In genomic region chr9:18890372-18890771, GRCh38 we compare ENCODE assay signal across 11 cellular contexts.
DNase-seq lines count a peak whose midpoint lies in the region; ATAC-seq and TF ChIP-seq lines count a peak whose summit lies in the region.
"Had no signal": no experiment of that assay in that cellular context is flagged by ENCODE, and none has a peak within 500 bp of the region (broad histone marks: within the 10 kb centered on the region; RNA-seq: fewer than 3 reads in every experiment).

No MANE protein-coding gene starts in this region.

- peaks cover 0 to 3% (median 2%) of the 10 kb centered on the region in 3 donors for H3K27me3 Mint-ChIP-seq in CD14-positive monocyte (ENCODE audit: low read depth in 3 of 3)

- WGBS in right cardiac atrium, result 65% methylated on average over 4 of the region's 4 CpGs

- H3K4me1 ChIP-seq in right cardiac atrium (ENCODE audit: control insufficient read depth, insufficient read depth, low read length), result no peaks in the 10 kb centered on the region
- H3K4me1 ChIP-seq: SJSA1 had no signal

- no peaks in the 10 kb centered on the region for H3K9me3 ChIP-seq in right cardiac atrium (ENCODE audit: control insufficient read depth, low read length)
- H3K9me3 ChIP-seq: SJSA1 had no signal

- peaks cover 0 to 6% (median 2%) of the 10 kb centered on the region in 7 donors for H3K9me3 Mint-ChIP-seq in CD14-positive monocyte

- H3K4me1 Mint-ChIP-seq in CD14-positive monocyte, result no peaks in the 10 kb centered on the region
- H3K4me1 Mint-ChIP-seq: natural killer cell had no signal

- no peaks in the 10 kb centered on the region for H3K36me3 Mint-ChIP-seq in CD14-positive monocyte

- no peak overlapping the region for H3K4me3 Mint-ChIP-seq in CD14-positive monocyte
- H3K4me3 Mint-ChIP-seq: natural killer cell had no signal

- peak overlapping the region in 1 of 7 donors; percentile 52 for H3K27ac Mint-ChIP-seq in CD14-positive monocyte
- H3K27ac Mint-ChIP-seq: natural killer cell had no signal

- peak; percentile 19 to 80 for ATAC-seq in left cardiac atrium
- ATAC-seq in right cardiac atrium, result no peak
- peak; percentile 66 for ATAC-seq in HG03175 (IDR thresholded peaks at IDR 0.05; ENCODE audit: unreplicated experiment)
- ATAC-seq: natural killer cell had no signal

- intact Hi-C loops in left cardiac atrium (cut with DNase I), result no loop called here
- intact Hi-C loops in right cardiac atrium (cut with DNase I), result no loop called here
- intact Hi-C loops in CD14-positive monocyte (cut with micrococcal nuclease), result no loop called here

- TF ChIP-seq CTCF in CD14-positive monocyte (IDR thresholded peaks at IDR 0.05), result no peak

- no peaks in the 10 kb centered on the region for H3K27me3 ChIP-seq in right cardiac atrium (ENCODE audit: control insufficient read depth, insufficient read depth)
- H3K27me3 ChIP-seq: SJSA1 had no signal

- H3K4me3 ChIP-seq in right cardiac atrium (ENCODE audit: low read length), result no peak overlapping the region
- H3K4me3 ChIP-seq: SJSA1 had no signal

- H3K27ac ChIP-seq in right cardiac atrium (ENCODE audit: low read length), result no peak overlapping the region
- H3K27ac ChIP-seq: SJSA1 had no signal

- DNase-seq in left cardiac atrium (no peak), right cardiac atrium (no peak), amniotic stem cell (lab: John Stamatoyannopoulos, UW) (peak; percentile 10), stromal cell of bone marrow (ENCODE audit: low read depth) (peak; percentile 67), CD14-positive monocyte (ENCODE audit: low spot score) (no peak), ureter (ENCODE audit: low spot score) (no peak), foreskin melanocyte (no peak)
- DNase-seq: KG1, natural killer cell had no signal

Comparison
In these comparisons a context has a peak if more than half of its experiments do, and no peak if none do; other contexts are left out.
1. ATAC-seq: peak in left cardiac atrium (2 of 2) and HG03175 (single experiment); none in right cardiac atrium (0 of 2).
2. DNase-seq: peak in amniotic stem cell (single experiment) and stromal cell of bone marrow (single experiment); none in left cardiac atrium (single experiment), right cardiac atrium (0 of 3), CD14-positive monocyte (single experiment), ureter (single experiment) and foreskin melanocyte (single experiment).